ENCODE assay signal across 15 cellular contexts in the genomic region with DNA sequence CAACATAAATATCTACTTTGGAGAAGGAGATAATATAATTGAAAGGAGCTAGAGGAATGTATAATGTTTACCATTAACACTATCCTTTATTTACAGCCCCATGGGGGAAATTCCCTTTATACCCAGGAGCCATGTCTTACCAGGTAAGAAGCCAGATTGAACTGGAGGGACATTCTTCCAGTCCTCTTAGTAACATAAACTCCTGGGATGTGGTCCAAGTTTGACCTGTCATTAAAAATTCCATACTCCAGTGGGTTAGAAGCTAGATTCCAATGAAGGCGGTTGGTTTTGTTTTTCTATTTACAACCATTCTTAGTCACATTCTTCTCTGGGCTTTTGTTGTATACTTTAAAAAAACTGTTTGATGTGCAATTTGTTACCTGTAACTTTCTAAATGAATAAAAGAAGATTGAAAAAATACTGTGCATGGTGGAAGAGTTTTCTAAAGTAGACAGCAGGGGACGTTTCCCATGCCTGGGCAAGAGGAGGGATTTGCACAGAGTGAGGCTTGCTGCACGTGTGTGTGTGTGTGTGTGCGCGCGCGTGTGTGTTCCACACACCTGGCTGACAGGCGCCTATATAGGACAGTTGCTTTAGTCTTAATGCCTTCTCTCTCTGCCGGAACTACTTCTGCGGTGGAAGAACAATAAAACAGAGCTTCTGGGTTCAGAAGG. TPM values are rescaled to one million over a fixed set of nuclear protein-coding genes. Genes with fewer than 3 reads are reported as not detected.
A peak's percentile ranks its signal among the peaks of the same experiment; 100 is the strongest.
DNase-seq lines count a peak whose midpoint lies in the region; FAIRE-seq and TF ChIP-seq lines count a peak whose summit lies in the region.
"Had no signal": no experiment of that assay in that cellular context is flagged by ENCODE, and none has a peak within 500 bp of the region (broad histone marks: within the 10 kb centered on the region; RNA-seq: fewer than 3 reads in every experiment).

No MANE protein-coding gene starts in this region.

- peak; percentile 55 for DNase-seq in H4 (ENCODE audit: low spot score)
- peak; percentile 60 to 80 for DNase-seq in SJSA1 (ENCODE audit: low read depth in 1 of 2, low spot score in 2 of 2)
- DNase-seq in fibroblast of pulmonary artery (ENCODE audit: low read depth), result peak; percentile 53
- DNase-seq in smooth muscle cell (lab: John Stamatoyannopoulos, UW; ENCODE audit: unreplicated experiment), result no peak
- DNase-seq in GM12891 (ENCODE audit: insufficient read length, low spot score), result no peak
- no peak for DNase-seq in HAP-1 (ENCODE audit: low spot score in 2 of 2)
- DNase-seq in COR-L47 (lab: John Stamatoyannopoulos, UW), result no peak
- DNase-seq: activated CD4-positive, alpha-beta T cell treated with anti-CD3 and anti-CD28 coated beads, Interleukin-2, amount 50 U/mL, for 48 hours; aorta; CD8-positive, alpha-beta T cell; left ventricle myocardium superior; NCI-H1048; NCI-H2227 treated with DMSO at 0.1 percent for 48 hours; stomach had no signal

- H3K9me3 ChIP-seq in SJSA1 (replicated peaks) (no peaks in the 10 kb centered on the region), smooth muscle cell (replicated peaks; ENCODE audit: low read depth) (no peaks in the 10 kb centered on the region), HAP-1 (no peaks in the 10 kb centered on the region)
- H3K9me3 ChIP-seq: stomach had no signal

- peak overlapping the region; percentile 98 for H3K4me2 ChIP-seq in smooth muscle cell

- H4K20me1 ChIP-seq in smooth muscle cell (ENCODE audit: low read depth), result no peaks in the 10 kb centered on the region

- H3K79me2 ChIP-seq in smooth muscle cell (ENCODE audit: low read depth), result peaks cover 25% of the 10 kb centered on the region

- TF ChIP-seq POLR2A in GM12891 (IDR thresholded peaks at IDR 0.05; ENCODE audit: low read depth, low read length), result no peak

- 82% methylated on average over 10 of the region's 10 CpGs for WGBS in smooth muscle cell (ENCODE audit: low lambda C conversion rate)

- H3K27ac ChIP-seq in SJSA1 (no peak overlapping the region), smooth muscle cell (ENCODE audit: low read depth) (no peak overlapping the region)
- H3K27ac ChIP-seq: stomach had no signal

- H3K27me3 ChIP-seq in SJSA1 (replicated peaks) (no peaks in the 10 kb centered on the region), smooth muscle cell (ENCODE audit: low read depth) (no peaks in the 10 kb centered on the region), HAP-1 (ENCODE audit: low read depth) (no peaks in the 10 kb centered on the region)

- H3K36me3 ChIP-seq in SJSA1, result 0 out of 2 replicates have a peak, but pooled peaks cover 3% of the 10 kb centered on the region
- H3K36me3 ChIP-seq in smooth muscle cell (ENCODE audit: low read depth), result no peaks in the 10 kb centered on the region
- no peaks in the 10 kb centered on the region for H3K36me3 ChIP-seq in HAP-1 (replicated peaks)
- H3K36me3 ChIP-seq: stomach had no signal

- TF ChIP-seq CTCF in fibroblast of pulmonary artery (IDR thresholded peaks at IDR 0.05; ENCODE audit: low read length, missing control alignments) (no peak), smooth muscle cell (IDR thresholded peaks at IDR 0.05; ENCODE audit: borderline replicate concordance, insufficient read depth, poor library complexity, severe bottlenecking) (no peak)

- H3F3A ChIP-seq in smooth muscle cell (ENCODE audit: low read depth), result peaks cover 30% of the 10 kb centered on the region

- in situ Hi-C loops in HAP-1 (cut with MboI; ENCODE audit: low sequenced_read_pairs), result no loop called here

- no peak overlapping the region for H3K4me3 ChIP-seq in SJSA1
- no peak overlapping the region for H3K4me3 ChIP-seq in fibroblast of pulmonary artery (replicated peaks; ENCODE audit: low read depth, low read length)
- peak overlapping the region; percentile 14 for H3K4me3 ChIP-seq in smooth muscle cell
- no peak overlapping the region for H3K4me3 ChIP-seq in HAP-1
- H3K4me3 ChIP-seq: skin epidermis had no signal

- no peak for FAIRE-seq in GM12891 (lab: Jason Lieb, UNC)

- H3K4me1 ChIP-seq in SJSA1 (replicated peaks) (peaks cover 69% of the 10 kb centered on the region), smooth muscle cell (ENCODE audit: low read depth) (peaks cover 34% of the 10 kb centered on the region), HAP-1 (peaks cover 10% of the 10 kb centered on the region)

- no peak overlapping the region for H2AFZ ChIP-seq in smooth muscle cell (ENCODE audit: low read depth)

- H3K9ac ChIP-seq in smooth muscle cell (ENCODE audit: low read depth), result no peak overlapping the region

TF ChIP-seq in GM12891, 5 proteins besides CTCF, POLR2A, EP300 and RAD21:
- TF ChIP-seq TAF1 (IDR thresholded peaks at IDR 0.05; ENCODE audit: low read depth, low read length) (no peak), POLR2AphosphoS5 (IDR thresholded peaks at IDR 0.05; ENCODE audit: low read depth, low read length) (no peak), POU2F2 (IDR thresholded peaks at IDR 0.05; ENCODE audit: low read depth, low read length) (no peak), PAX5 (IDR thresholded peaks at IDR 0.05; ENCODE audit: insufficient read depth, low read length, severe bottlenecking) (no peak), SPI1 (IDR thresholded peaks at IDR 0.05; ENCODE audit: low read depth, low read length) (no peak)

RNA-seq across cellular contexts. Expression of gene PLCE1, which starts 2.0 kb away (rescaled TPM):
- 0.80 and 1.2 TPM in 2 replicates for total RNA-seq in H4 (2014; rRNA removed; shearing (Covaris generic))
- 3.7 and 8.1 TPM in 2 replicates for total RNA-seq in SJSA1 (2014; rRNA removed; shearing (Covaris generic))
- total RNA-seq in smooth muscle cell, result 4.5 and 5.6 TPM in 2 replicates
- 2.1 and 4.0 TPM in 2 replicates for polyA plus RNA-seq in smooth muscle cell
- polyA plus RNA-seq in GM12891 (2012; ENCODE audit: low read depth, missing spikeins), result 0.23 TPM
- total RNA-seq: CD8-positive, alpha-beta T cell had no signal

Comparison
In these comparisons a context has a peak if more than half of its experiments do, and no peak if none do; other contexts are left out.
1. DNase-seq: peak in H4 (single experiment), SJSA1 (2 of 2) and fibroblast of pulmonary artery (single experiment); none in smooth muscle cell (single experiment), GM12891 (single experiment), HAP-1 (0 of 2) and COR-L47 (single experiment).